Comparison of ENCODE assay signal across 2 cellular contexts in genomic region chr1:27087371-27087941, GRCh38.
TF ChIP-seq lines count a peak whose summit lies in the region.

No MANE protein-coding gene starts in this region.

TF ChIP-seq in HepG2, 621 proteins besides CTCF, POLR2A, EP300 and RAD21 (continued from another document):
- TF ChIP-seq IRF9 (CRISPR knock-in tag; IDR thresholded peaks at IDR 0.05; ENCODE audit: borderline replicate concordance) = no peak
- TF ChIP-seq RCOR2 (CRISPR knock-in tag; IDR thresholded peaks at IDR 0.05) = no peak

TF ChIP-seq in WTC11, 78 proteins besides CTCF, POLR2A, EP300 and RAD21 (continued from another document):
- TF ChIP-seq ZNF512 (CRISPR knock-in tag; IDR thresholded peaks at IDR 0.05; ENCODE audit: borderline replicate concordance) (no peak), HMGXB4 (CRISPR knock-in tag; IDR thresholded peaks at IDR 0.05) (no peak), FOXJ3 (CRISPR knock-in tag; IDR thresholded peaks at IDR 0.05; ENCODE audit: borderline replicate concordance) (no peak), NR2C2 (CRISPR knock-in tag; IDR thresholded peaks at IDR 0.05) (no peak), GABPB1 (CRISPR knock-in tag; IDR thresholded peaks at IDR 0.05) (no peak), CREB1 (CRISPR knock-in tag; IDR thresholded peaks at IDR 0.05) (no peak), SMAD4 (CRISPR knock-in tag; IDR thresholded peaks at IDR 0.05) (no peak), ZNF138 (CRISPR knock-in tag; conservative IDR thresholded peaks at IDR 0.05) (no peak), ELF4 (CRISPR knock-in tag; IDR thresholded peaks at IDR 0.05; ENCODE audit: low read depth) (no peak)
TF ChIP-seq in WTC11: peak in this region for 0.
